10 cellular contexts compared by ENCODE assay signal in genomic region chr4:74344031-74344430, GRCh38. TPM values are rescaled to one million over a fixed set of nuclear protein-coding genes. Genes with fewer than 3 reads are reported as not detected.
"Had no signal": no experiment of that assay in that cellular context is flagged by ENCODE, and none has a peak within 500 bp of the region (broad histone marks: within the 10 kb centered on the region; RNA-seq: fewer than 3 reads in every experiment).

No MANE protein-coding gene starts in this region.

- H3K27ac ChIP-seq: HL-60 had no signal

- H3K4me3 ChIP-seq: GM23338 had no signal

- FAIRE-seq: H1, H54, HepG2 had no signal

- DNase-seq: H9, HCEC 1CT, HFFc6 had no signal

- ATAC-seq: GM23338, HepG2 had no signal

RNA-seq across cellular contexts. Expression of gene EREG, which starts 20.9 kb away (rescaled TPM):
- total RNA-seq: GM23338, H1, H9, HT1080 had no signal
- polyA plus RNA-seq: GM23338, H1, IgD-negative memory B cell had no signal

RNA-seq across cellular contexts. Expression of gene EPGN, which starts 35.8 kb away (rescaled TPM):
- total RNA-seq: GM23338, H1, H9, HepG2, HT1080 had no signal
- polyA plus RNA-seq: GM23338, H1, HepG2, IgD-negative memory B cell had no signal
